In the genomic region with DNA sequence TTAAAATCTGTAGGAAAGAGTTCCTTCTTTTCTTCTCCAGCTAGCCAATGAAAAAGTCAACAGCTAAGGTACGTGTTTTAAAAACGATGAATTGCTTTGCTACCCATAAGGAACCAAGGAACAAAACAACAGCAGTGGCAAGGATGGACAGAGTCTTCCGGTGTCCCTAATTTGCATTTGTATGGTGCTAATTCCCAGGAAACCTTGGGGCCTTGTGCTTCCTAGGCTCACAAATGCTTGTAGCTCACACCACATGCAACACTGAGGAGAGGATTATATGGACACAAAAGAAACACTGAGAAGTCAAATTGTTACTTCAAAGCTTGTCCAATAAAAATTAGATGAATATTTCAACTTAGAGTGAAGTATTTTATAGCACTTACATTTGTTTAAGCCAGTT, we compare ENCODE assay signal across 21 cellular contexts. TPM values are rescaled to one million over a fixed set of nuclear protein-coding genes. Genes with fewer than 3 reads are reported as not detected.
DNase-seq lines count a peak whose midpoint lies in the region; ATAC-seq lines count a peak whose summit lies in the region.
"Had no signal": no experiment of that assay in that cellular context is flagged by ENCODE, and none has a peak within 500 bp of the region (broad histone marks: within the 10 kb centered on the region; RNA-seq: fewer than 3 reads in every experiment).

No MANE protein-coding gene starts in this region.

- peak; percentile 58 for DNase-seq in DMS153 (lab: John Stamatoyannopoulos, UW)
- DNase-seq in NCI-H774 (lab: John Stamatoyannopoulos, UW), result peak; percentile 12
- DNase-seq in iPS-NIHi11 (ENCODE audit: low spot score), result peak; percentile 58
- DNase-seq in NCI-H187 treated with DMSO at 0.1 percent for 48 hours (lab: John Stamatoyannopoulos, UW), result no peak
- DNase-seq in activated CD8-positive, alpha-beta memory T cell treated with anti-CD3 and anti-CD28 coated beads, Interleukin-2, amount 50 U/mL, for 4 hours, result no peak
- DNase-seq: activated CD4-positive, alpha-beta T cell treated with anti-CD3 and anti-CD28 coated beads for 48 hours; anterior cingulate cortex; cortex of kidney; hypothalamus; NCI-H2029; NCI-H524 treated with DMSO at 0.1 percent for 48 hours; upper lobe of right lung had no signal

- H3K27me3 ChIP-seq in HUES64 (ENCODE audit: insufficient read depth, low read length), result peaks cover 28% of the 10 kb centered on the region

- H3K9me3 ChIP-seq in HUES64 (ENCODE audit: insufficient read depth, low read depth, low read length), result no peaks in the 10 kb centered on the region
- H3K9me3 ChIP-seq: A549, gastroesophageal sphincter, upper lobe of right lung had no signal

- WGBS in HUES64, result 3% methylated on average over 3 of the region's 3 CpGs

- peaks cover 51% of the 10 kb centered on the region for H3K4me1 ChIP-seq in HUES64 (ENCODE audit: insufficient read depth, low read length)

- no peaks in the 10 kb centered on the region for H3K36me3 ChIP-seq in HUES64 (ENCODE audit: insufficient read depth, low read length)
- H3K36me3 ChIP-seq: cardiac muscle cell, gastroesophageal sphincter, upper lobe of right lung had no signal

- peak overlapping the region; percentile 12; the same call in 1 of the 2 replicates for H3K9ac ChIP-seq in HUES64 (ENCODE audit: low read depth, low read length)

- ATAC-seq in GM19035 (IDR thresholded peaks at IDR 0.05; ENCODE audit: unreplicated experiment), result no peak
- ATAC-seq in GM19467 (IDR thresholded peaks at IDR 0.05; ENCODE audit: unreplicated experiment), result no peak
- ATAC-seq: A549; activated naive CD4-positive, alpha-beta T cell treated with anti-CD3 and anti-CD28 coated beads, Interleukin-2, amount 50 U/mL, for 72 hours; gastroesophageal sphincter; Right ventricle myocardium inferior; upper lobe of right lung had no signal

- H3K27ac ChIP-seq in HUES64 (ENCODE audit: low read depth, low read length), result peak overlapping the region; percentile 86
- H3K27ac ChIP-seq: A549, cardiac muscle cell, gastroesophageal sphincter, upper lobe of right lung had no signal

- no peak overlapping the region for H3K4me3 ChIP-seq in HUES64 (ENCODE audit: low read length)
- H3K4me3 ChIP-seq: A549, cardiac muscle cell, gastroesophageal sphincter, lung, upper lobe of right lung had no signal

RNA-seq across cellular contexts. Expression of gene PGBD5, which starts 1.8 kb away (rescaled TPM):
- polyA plus RNA-seq in HUES64 (2013, experiment 1 of 2), result 11.9 TPM
- 11.0 TPM for polyA plus RNA-seq in HUES64 (2013, experiment 2 of 2)

Comparison
In these comparisons a context has a peak if more than half of its experiments do, and no peak if none do; other contexts are left out.
1. DNase-seq: peak in DMS153 (single experiment), NCI-H774 (single experiment) and iPS-NIHi11 (single experiment); none in NCI-H187 treated with DMSO at 0.1 percent for 48 hours (single experiment) and activated CD8-positive, alpha-beta memory T cell treated with anti-CD3 and anti-CD28 coated beads, Interleukin-2, amount 50 U/mL, for 4 hours (single experiment).